In the genomic region with DNA sequence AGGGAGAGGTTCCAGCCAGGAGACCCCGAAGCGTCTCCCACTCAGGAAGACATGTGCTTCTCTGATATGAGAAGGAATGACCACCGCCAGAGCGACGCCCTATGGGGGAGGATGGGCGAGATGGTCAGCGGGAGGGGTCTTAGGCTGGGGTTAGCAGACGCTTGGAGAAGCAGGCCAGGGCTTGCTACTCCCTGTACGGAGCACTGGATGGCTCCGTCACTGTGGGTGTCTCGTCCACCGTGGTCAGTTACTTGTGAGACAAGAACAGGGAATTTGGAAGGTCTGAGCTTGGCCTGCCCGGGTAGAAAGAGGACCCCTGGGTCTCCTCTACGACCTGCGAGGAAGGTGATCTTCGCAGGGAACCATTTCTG, we compare ENCODE assay signal across 13 cellular contexts. TPM values are rescaled to one million over a fixed set of nuclear protein-coding genes. Genes with fewer than 3 reads are reported as not detected.
A peak's percentile ranks its signal among the peaks of the same experiment; 100 is the strongest.
DNase-seq lines count a peak whose midpoint lies in the region; ATAC-seq and TF ChIP-seq lines count a peak whose summit lies in the region.
"Had no signal": no experiment of that assay in that cellular context is flagged by ENCODE, and none has a peak within 500 bp of the region (broad histone marks: within the 10 kb centered on the region; RNA-seq: fewer than 3 reads in every experiment).

No MANE protein-coding gene starts in this region.

- no peaks in the 10 kb centered on the region for H4K20me1 ChIP-seq in MM.1S (ENCODE audit: insufficient read depth, low read length)

- H3K27me3 Mint-ChIP-seq in type B pancreatic cell: peaks cover 3% of the 10 kb centered on the region

- H3K4me3 Mint-ChIP-seq in type B pancreatic cell: no peak overlapping the region

- H3K9me3 ChIP-seq in MM.1S (replicated peaks; ENCODE audit: insufficient read depth, low read length): no peaks in the 10 kb centered on the region
- H3K9me3 ChIP-seq: BE2C had no signal

- no peaks in the 10 kb centered on the region for H3K4me1 ChIP-seq in MM.1S (ENCODE audit: low read length)
- H3K4me1 ChIP-seq: BE2C had no signal

- no peaks in the 10 kb centered on the region for H3K36me3 Mint-ChIP-seq in type B pancreatic cell

- no peaks in the 10 kb centered on the region for H3K27me3 ChIP-seq in MM.1S (replicated peaks; ENCODE audit: insufficient read depth, low read length)
- H3K27me3 ChIP-seq: BE2C had no signal

- no peak overlapping the region for H3K4me3 ChIP-seq in MM.1S (ENCODE audit: low read length)

- ATAC-seq in HG02759 (IDR thresholded peaks at IDR 0.05; ENCODE audit: unreplicated experiment) (peak; percentile 8), GM21619 (IDR thresholded peaks at IDR 0.05; ENCODE audit: unreplicated experiment) (no peak), Right ventricle myocardium superior (ENCODE audit: poor library complexity) (no peak)

- TF ChIP-seq CTCF in type B pancreatic cell (conservative IDR thresholded peaks at IDR 0.05) (no peak), MM.1S (IDR thresholded peaks at IDR 0.05; ENCODE audit: low read length) (no peak)

- intact Hi-C loops in Right ventricle myocardium superior (cut with DNase I): no loop called here

- no peaks in the 10 kb centered on the region for H3K79me2 ChIP-seq in MM.1S (ENCODE audit: low read length)

- H3F3A ChIP-seq in MM.1S (ENCODE audit: insufficient read depth, low read length): no peaks in the 10 kb centered on the region

- peak; percentile 61 for DNase-seq in activated effector memory CD4-positive, alpha-beta T cell treated with anti-CD3 and anti-CD28 coated beads, Interleukin-2, amount 50 U/mL, for 16 hours
- DNase-seq in activated effector memory CD4-positive, alpha-beta T cell treated with Interleukin-2 at 50 U/mL for 16 hours: no peak
- peak; percentile 40 for DNase-seq in ecto neural progenitor cell (ENCODE audit: low spot score)
- peak; percentile 53 for DNase-seq in type B pancreatic cell (ENCODE audit: extremely low spot score, unreplicated experiment)
- no peak for DNase-seq in MM.1S
- DNase-seq in Right ventricle myocardium superior: no peak
- DNase-seq: SIG-M5 had no signal

- no peaks in the 10 kb centered on the region for H3K9me3 Mint-ChIP-seq in type B pancreatic cell
- H3K9me3 Mint-ChIP-seq: activated T-helper 1 cell treated with anti-CD3 and anti-CD28 coated beads, Interleukin-12 subunit alpha, Interleukin-12 subunit beta, Interleukin-2, Interleukin-4 antibody, amounts not matched to agents 30 ng/mL and 10 ng/mL and 1 ng/mL, durations not matched to agents 14 hours and 24 hours and 36 hours; central memory CD8-positive, alpha-beta T cell had no signal

- H3K4me2 ChIP-seq in MM.1S (ENCODE audit: low read depth, low read length): no peak overlapping the region

- no peaks in the 10 kb centered on the region for H3K9me2 ChIP-seq in MM.1S (replicated peaks; ENCODE audit: insufficient read depth, low read length)

- no peak overlapping the region for H3K27ac ChIP-seq in MM.1S (ENCODE audit: low read length)
- H3K27ac ChIP-seq: heart left ventricle had no signal

- no peak overlapping the region for H3K9ac ChIP-seq in MM.1S (ENCODE audit: low read length)

- H3K36me3 ChIP-seq in MM.1S (replicated peaks; ENCODE audit: insufficient read depth, low read length): no peaks in the 10 kb centered on the region
- H3K36me3 ChIP-seq: BE2C, heart left ventricle had no signal

- H3K27ac Mint-ChIP-seq in type B pancreatic cell: no peak overlapping the region

- H3K4me1 Mint-ChIP-seq in type B pancreatic cell (ENCODE audit: unreplicated experiment): peaks cover 6% of the 10 kb centered on the region

- H2AFZ ChIP-seq in MM.1S (ENCODE audit: low read length): no peak overlapping the region

RNA-seq across cellular contexts. Expression of gene TMEM18, which starts 39.8 kb away (rescaled TPM):
- total RNA-seq in type B pancreatic cell (ENCODE audit: low replicate concordance) (22.8 and 27.4 TPM in 2 replicates), Right ventricle myocardium superior (10.3 TPM)

Comparison
In these comparisons a context has a peak if more than half of its experiments do, and no peak if none do; other contexts are left out.
1. DNase-seq: peak in activated effector memory CD4-positive, alpha-beta T cell treated with anti-CD3 and anti-CD28 coated beads, Interleukin-2, amount 50 U/mL, for 16 hours (single experiment), ecto neural progenitor cell (single experiment) and type B pancreatic cell (single experiment); none in activated effector memory CD4-positive, alpha-beta T cell treated with Interleukin-2 at 50 U/mL for 16 hours (single experiment), MM.1S (single experiment) and Right ventricle myocardium superior (single experiment).